24 cellular contexts compared by ENCODE assay signal in the genomic region with DNA sequence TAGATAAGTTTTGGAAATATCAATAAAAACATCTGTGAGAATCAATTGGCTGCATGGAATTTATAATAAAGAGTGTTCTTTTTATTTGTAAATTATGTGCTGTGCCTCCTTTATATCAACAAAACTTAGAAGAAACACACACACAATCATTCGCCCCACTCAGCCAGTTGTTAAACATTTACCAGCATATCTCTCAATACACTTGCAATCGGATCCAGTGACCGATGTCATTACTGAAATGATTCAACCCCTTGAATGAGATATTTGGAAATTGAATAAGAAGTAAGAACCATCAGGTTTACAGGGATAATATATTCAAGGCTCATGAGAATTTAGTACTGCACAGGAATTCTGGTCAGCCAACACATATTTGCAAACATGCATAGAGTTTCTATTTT.
"Had no signal": no experiment of that assay in that cellular context is flagged by ENCODE, and none has a peak within 500 bp of the region (broad histone marks: within the 10 kb centered on the region; RNA-seq: fewer than 3 reads in every experiment).

No MANE protein-coding gene starts in this region.

- H3K9me3 Mint-ChIP-seq: activated CD4-positive, alpha-beta T cell treated with anti-CD3 and anti-CD28 coated beads, Interleukin-2, amount 10 ng/mL, durations not matched to agents 24 days and 14 days; activated naive CD4-positive, alpha-beta T cell treated with anti-CD3 and anti-CD28 coated beads, Interleukin-2, amount 50 U/mL, for 24 hours; natural killer cell treated with Interleukin-12 subunit alpha and Interleukin-12 subunit beta and Interleukin-15 and Interleukin-18, amount 100 ng/mL, for 72 hours; stimulated activated memory B cell treated with anti-CD40 and anti-IgM and Interleukin-4, amounts not matched to agents 10 μg/mL and 1 μg/mL and 100 μg/mL, for 72 hours had no signal

- H3K4me1 Mint-ChIP-seq: activated CD4-positive, alpha-beta T cell treated with anti-CD3 and anti-CD28 coated beads, Interleukin-2, amount 10 ng/mL, durations not matched to agents 24 days and 14 days had no signal

- H3K36me3 ChIP-seq: left ventricle myocardium inferior, neutrophil, pancreas, stomach, suprapubic skin, tibial nerve, uterus had no signal

- ATAC-seq: activated CD4-positive, CD25-positive, alpha-beta regulatory T cell treated with anti-CD3 and anti-CD28 coated beads, Interleukin-2, amount 50 U/mL, for 24 hours; activated CD8-positive, alpha-beta T cell treated with anti-CD3 and anti-CD28 coated beads, Interleukin-2, amount 10 ng/mL, durations not matched to agents 7 days and 5 days; natural killer cell treated with Interleukin-12 subunit alpha and Interleukin-12 subunit beta and Interleukin-15 and Interleukin-18, amount 100 ng/mL, for 72 hours; psoas muscle; right cardiac atrium; stimulated activated memory B cell treated with anti-CD40 and anti-IgM and Interleukin-4, amounts not matched to agents 10 μg/mL and 1 μg/mL and 100 μg/mL, for 72 hours had no signal

- H3K27ac ChIP-seq: left ventricle myocardium inferior, neutrophil, pancreas, psoas muscle, skin epidermis, suprapubic skin, tibial nerve, uterus had no signal

- H3K9me3 ChIP-seq: left ventricle myocardium inferior, neutrophil, pancreas, psoas muscle, stomach, suprapubic skin, tibial nerve, uterus had no signal

- H3K4me1 ChIP-seq: psoas muscle, suprapubic skin had no signal

- H3K27ac Mint-ChIP-seq: activated CD4-positive, alpha-beta T cell treated with anti-CD3 and anti-CD28 coated beads, Interleukin-2, amount 10 ng/mL, durations not matched to agents 24 days and 14 days; activated CD8-positive, alpha-beta T cell treated with anti-CD3 and anti-CD28 coated beads, Interleukin-2, amount 10 ng/mL, durations not matched to agents 7 days and 5 days; activated naive CD4-positive, alpha-beta T cell treated with anti-CD3 and anti-CD28 coated beads, Interleukin-2, amount 50 U/mL, for 24 hours; brain; stimulated activated memory B cell treated with anti-CD40 and anti-IgM and Interleukin-4, amounts not matched to agents 10 μg/mL and 1 μg/mL and 100 μg/mL, for 72 hours had no signal

- H3K27me3 Mint-ChIP-seq: activated CD4-positive, alpha-beta T cell treated with anti-CD3 and anti-CD28 coated beads, Interleukin-2, amount 10 ng/mL, durations not matched to agents 24 days and 14 days; activated naive CD4-positive, alpha-beta T cell treated with anti-CD3 and anti-CD28 coated beads, Interleukin-2, amount 50 U/mL, for 24 hours; brain; natural killer cell treated with Interleukin-12 subunit alpha and Interleukin-12 subunit beta and Interleukin-15 and Interleukin-18, amount 100 ng/mL, for 72 hours; stimulated activated memory B cell treated with anti-CD40 and anti-IgM and Interleukin-4, amounts not matched to agents 10 μg/mL and 1 μg/mL and 100 μg/mL, for 72 hours had no signal

- H3K4me3 Mint-ChIP-seq: activated CD4-positive, alpha-beta T cell treated with anti-CD3 and anti-CD28 coated beads, Interleukin-2, amount 10 ng/mL, durations not matched to agents 24 days and 14 days; activated CD8-positive, alpha-beta T cell treated with anti-CD3 and anti-CD28 coated beads, Interleukin-2, amount 10 ng/mL, durations not matched to agents 7 days and 5 days; activated naive CD4-positive, alpha-beta T cell treated with anti-CD3 and anti-CD28 coated beads, Interleukin-2, amount 50 U/mL, for 24 hours; brain; natural killer cell treated with Interleukin-12 subunit alpha and Interleukin-12 subunit beta and Interleukin-15 and Interleukin-18, amount 100 ng/mL, for 72 hours; stimulated activated memory B cell treated with anti-CD40 and anti-IgM and Interleukin-4, amounts not matched to agents 10 μg/mL and 1 μg/mL and 100 μg/mL, for 72 hours had no signal

- H3K4me3 ChIP-seq: left ventricle myocardium inferior, pancreas, psoas muscle, skin epidermis, stomach, suprapubic skin, tibial nerve, uterus had no signal

- DNase-seq: activated CD4-positive, alpha-beta T cell treated with anti-CD3 and anti-CD28 coated beads, Interleukin-2, amount 10 ng/mL, durations not matched to agents 24 days and 14 days; activated CD8-positive, alpha-beta T cell treated with anti-CD3 and anti-CD28 coated beads, Interleukin-2, amount 10 ng/mL, durations not matched to agents 7 days and 5 days; activated gamma-delta T cell treated with Interleukin-2 at 50 U/mL for 16 hours; aorta; erythroblast; foreskin fibroblast; kidney; left ventricle myocardium inferior; midbrain; pancreas; psoas muscle; right cardiac atrium; stimulated activated CD4-positive, alpha-beta T cell treated with anti-CD3 and anti-CD28 coated beads, Interleukin-15, amount 100 ng/mL, for 24 hours; stomach; uterus had no signal
